ENCODE assay signal across 8 cellular contexts in genomic region chr17:20155258-20156195, GRCh38.
DNase-seq lines count a peak whose midpoint lies in the region; ATAC-seq and TF ChIP-seq lines count a peak whose summit lies in the region.

No MANE protein-coding gene starts in this region.

- TF ChIP-seq EP300 in esophagus muscularis mucosa (IDR thresholded peaks at IDR 0.05), result no peak

- ATAC-seq in GM21526 (IDR thresholded peaks at IDR 0.05; ENCODE audit: low FRiP score, unreplicated experiment) (peak; percentile 88), PC-3 (peak; percentile 94)

- H3K27me3 ChIP-seq in HUES64 (ENCODE audit: insufficient read depth, low read length) (peaks cover 27% of the 10 kb centered on the region; the same call in 1 of the 2 replicates), PC-3 (ENCODE audit: low read length) (no peaks in the 10 kb centered on the region), esophagus muscularis mucosa (peaks cover 0 to 19% (median 0%) of the 10 kb centered on the region in 4 donors), muscle layer of colon (ENCODE audit: control insufficient read depth in 1 of 2, insufficient read depth in 2 of 2, low read length in 2 of 2) (peaks cover 0 to 19% of the 10 kb centered on the region in 2 donors)

- no peaks in the 10 kb centered on the region for H3K9me3 ChIP-seq in HUES64 (ENCODE audit: insufficient read depth, low read depth, low read length)
- no peaks in the 10 kb centered on the region for H3K9me3 ChIP-seq in PC-3 (ENCODE audit: low read length)
- no peaks in the 10 kb centered on the region for H3K9me3 ChIP-seq in esophagus muscularis mucosa
- no peaks in the 10 kb centered on the region for H3K9me3 ChIP-seq in muscle layer of colon (ENCODE audit: low read length)

- DNase-seq in DMS 273 treated with DMSO at 0.1 percent for 48 hours (lab: John Stamatoyannopoulos, UW) (peak; percentile 88), PC-3 (peak; percentile 99), esophagus muscularis mucosa (ENCODE audit: extremely low spot score) (peak; percentile 98)
- peak; percentile 94 to 95 for DNase-seq in activated T-cell treated with anti-CD3 and anti-CD28 coated beads, Interleukin-2, amount 50 U/mL, for 48 hours
- DNase-seq in stimulated activated CD8-positive, alpha-beta memory T cell treated with anti-CD3 and anti-CD28 coated beads, Interleukin-4, amount 100 ng/mL, for 48 hours, result peak; percentile 97

- intact Hi-C loops in PC-3 (cut with micrococcal nuclease) (loop anchor here (5.0 kb wide), 1 partner anchor 47 kb away; no protein-coding TSS in a partner anchor), esophagus muscularis mucosa (cut with DNase I) (no loop called here)

- peak overlapping the region; percentile 98 for H3K27ac ChIP-seq in HUES64 (ENCODE audit: low read depth, low read length)
- peak overlapping the region; percentile 20 for H3K27ac ChIP-seq in PC-3 (ENCODE audit: low read length)
- H3K27ac ChIP-seq in esophagus muscularis mucosa (replicated peaks in 1 of 4), result peak overlapping the region; percentile 2 to 75 (median 69)
- H3K27ac ChIP-seq in muscle layer of colon (ENCODE audit: low read depth, low read length), result no peak overlapping the region

- peaks cover 41% of the 10 kb centered on the region for H3K79me2 ChIP-seq in PC-3 (ENCODE audit: low read length)

- no peak for TF ChIP-seq CTCF in PC-3 (conservative IDR thresholded peaks at IDR 0.05; ENCODE audit: low read depth, low read length)
- TF ChIP-seq CTCF in esophagus muscularis mucosa (IDR thresholded peaks at IDR 0.05), result peak in 1 of 3 experiments; percentile 5

- peak overlapping the region; percentile 85 for H3K4me2 ChIP-seq in PC-3 (ENCODE audit: low read length)

- BruUV-seq in PC-3 (replicated peaks; lab: Mats Ljungman, UMichigan), result no TSS peak

- peaks cover 9% of the 10 kb centered on the region; the same call in 1 of the 2 replicates for H4K20me1 ChIP-seq in PC-3 (ENCODE audit: low read length)

- H3K4me3 ChIP-seq in HUES64 (ENCODE audit: low read length) (peak overlapping the region; percentile 88), PC-3 (ENCODE audit: low read length) (peak overlapping the region; percentile 74), esophagus muscularis mucosa (peak overlapping the region; percentile 63 to 84 (median 72)), muscle layer of colon (ENCODE audit: low read depth in 1 of 2, low read length in 2 of 2) (peak overlapping the region; percentile 45 to 49)

- no peaks in the 10 kb centered on the region for H3K9me2 ChIP-seq in PC-3 (replicated peaks; ENCODE audit: low read length)

- H3K4me1 ChIP-seq in HUES64 (ENCODE audit: insufficient read depth, low read length) (peaks cover 14% of the 10 kb centered on the region), PC-3 (ENCODE audit: insufficient read depth, low read length) (peaks cover 20% of the 10 kb centered on the region), esophagus muscularis mucosa (peaks cover 17 to 25% (median 21%) of the 10 kb centered on the region in 4 donors), muscle layer of colon (ENCODE audit: insufficient read depth, low read length) (peaks cover 7% of the 10 kb centered on the region)

- peaks cover 3% of the 10 kb centered on the region; the same call in 1 of the 2 replicates for H3K36me3 ChIP-seq in HUES64 (ENCODE audit: insufficient read depth, low read length)
- no peaks in the 10 kb centered on the region for H3K36me3 ChIP-seq in PC-3 (ENCODE audit: low read depth, low read length)
- H3K36me3 ChIP-seq in esophagus muscularis mucosa, result no peaks in the 10 kb centered on the region
- no peaks in the 10 kb centered on the region for H3K36me3 ChIP-seq in muscle layer of colon (ENCODE audit: insufficient read depth, low read length)

- peak overlapping the region; percentile 86 for H3K9ac ChIP-seq in HUES64 (ENCODE audit: low read depth, low read length)
- peak overlapping the region; percentile 58 for H3K9ac ChIP-seq in PC-3 (ENCODE audit: low read length)
- H3K9ac ChIP-seq in muscle layer of colon (ENCODE audit: low read length), result no peak overlapping the region

- CTCF ChIA-PET in PC-3 (lab: Charles Lee), result no interaction called here

- H2AFZ ChIP-seq in PC-3 (ENCODE audit: low read length), result peak overlapping the region; percentile 57

- H3F3A ChIP-seq in PC-3 (ENCODE audit: low read length, unreplicated experiment), result no peaks in the 10 kb centered on the region

- no peak for TF ChIP-seq POLR2A in esophagus muscularis mucosa (IDR thresholded peaks at IDR 0.05; ENCODE audit: low read depth)

- WGBS in HUES64, result 13% methylated on average over 69 of the region's 69 CpGs
- 28% methylated on average over 26 of the region's 69 CpGs for WGBS in esophagus muscularis mucosa

- POLR2A ChIA-PET in PC-3 (lab: Charles Lee; ENCODE audit: unreplicated experiment), result no interaction called here
